ENCODE assay signal across 8 cellular contexts in genomic region chr16:82433042-82433441, GRCh38.
"Had no signal": no experiment of that assay in that cellular context is flagged by ENCODE, and none has a peak within 500 bp of the region (broad histone marks: within the 10 kb centered on the region; RNA-seq: fewer than 3 reads in every experiment).

No MANE protein-coding gene starts in this region.

- ATAC-seq: HCT116 had no signal

- H3K27ac Mint-ChIP-seq: HFFc6, IgD-negative memory B cell had no signal

- H3K9me3 Mint-ChIP-seq: HFFc6 had no signal

- H3K36me3 Mint-ChIP-seq: IgD-negative memory B cell had no signal

- H3K4me1 Mint-ChIP-seq: IgD-negative memory B cell had no signal

- H3K4me3 Mint-ChIP-seq: HFFc6, IgD-negative memory B cell had no signal

- DNase-seq: GOT3, H7, HFFc6, KG1 had no signal

- H3K4me1 ChIP-seq: HAP-1 had no signal

- FAIRE-seq: HTR-8/SVneo had no signal

- H3K4me3 ChIP-seq: HAP-1 had no signal

- H3K9me3 ChIP-seq: HAP-1 had no signal

- H3K36me3 ChIP-seq: HAP-1 had no signal
